1 cellular context compared by ENCODE assay signal in the genomic region with DNA sequence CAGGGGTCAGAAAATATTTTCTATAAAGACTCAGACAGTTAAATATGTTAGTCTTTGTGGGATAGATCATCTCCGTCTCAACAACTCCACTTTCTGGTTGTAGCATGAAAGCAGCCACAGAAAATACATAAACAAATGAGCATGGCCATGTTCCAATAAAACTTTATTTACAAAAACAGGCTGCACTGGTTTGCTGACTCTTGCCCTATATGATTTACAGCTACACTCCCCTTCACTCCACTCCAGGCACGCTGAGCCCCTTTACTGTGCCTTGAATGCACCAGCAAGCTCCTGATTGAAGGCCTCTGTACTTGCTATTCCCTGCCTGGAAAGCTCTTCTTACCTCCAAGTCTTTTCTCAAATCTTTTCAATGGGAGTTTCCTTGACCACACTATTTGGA.
TF ChIP-seq lines count a peak whose summit lies in the region.

No MANE protein-coding gene starts in this region.

TF ChIP-seq in GM23338, 12 proteins besides CTCF, POLR2A, EP300 and RAD21 (continued from another document):
- TF ChIP-seq, protein P1, sequence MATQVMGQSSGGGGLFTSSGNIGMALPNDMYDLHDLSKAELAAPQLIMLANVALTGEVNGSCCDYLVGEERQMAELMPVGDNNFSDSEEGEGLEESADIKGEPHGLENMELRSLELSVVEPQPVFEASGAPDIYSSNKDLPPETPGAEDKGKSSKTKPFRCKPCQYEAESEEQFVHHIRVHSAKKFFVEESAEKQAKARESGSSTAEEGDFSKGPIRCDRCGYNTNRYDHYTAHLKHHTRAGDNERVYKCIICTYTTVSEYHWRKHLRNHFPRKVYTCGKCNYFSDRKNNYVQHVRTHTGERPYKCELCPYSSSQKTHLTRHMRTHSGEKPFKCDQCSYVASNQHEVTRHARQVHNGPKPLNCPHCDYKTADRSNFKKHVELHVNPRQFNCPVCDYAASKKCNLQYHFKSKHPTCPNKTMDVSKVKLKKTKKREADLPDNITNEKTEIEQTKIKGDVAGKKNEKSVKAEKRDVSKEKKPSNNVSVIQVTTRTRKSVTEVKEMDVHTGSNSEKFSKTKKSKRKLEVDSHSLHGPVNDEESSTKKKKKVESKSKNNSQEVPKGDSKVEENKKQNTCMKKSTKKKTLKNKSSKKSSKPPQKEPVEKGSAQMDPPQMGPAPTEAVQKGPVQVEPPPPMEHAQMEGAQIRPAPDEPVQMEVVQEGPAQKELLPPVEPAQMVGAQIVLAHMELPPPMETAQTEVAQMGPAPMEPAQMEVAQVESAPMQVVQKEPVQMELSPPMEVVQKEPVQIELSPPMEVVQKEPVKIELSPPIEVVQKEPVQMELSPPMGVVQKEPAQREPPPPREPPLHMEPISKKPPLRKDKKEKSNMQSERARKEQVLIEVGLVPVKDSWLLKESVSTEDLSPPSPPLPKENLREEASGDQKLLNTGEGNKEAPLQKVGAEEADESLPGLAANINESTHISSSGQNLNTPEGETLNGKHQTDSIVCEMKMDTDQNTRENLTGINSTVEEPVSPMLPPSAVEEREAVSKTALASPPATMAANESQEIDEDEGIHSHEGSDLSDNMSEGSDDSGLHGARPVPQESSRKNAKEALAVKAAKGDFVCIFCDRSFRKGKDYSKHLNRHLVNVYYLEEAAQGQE (IDR thresholded peaks at IDR 0.05; ENCODE audit: unreplicated experiment): no peak
- no peak for TF ChIP-seq ZNF331 (CRISPR knock-in tag; IDR thresholded peaks at IDR 0.05; ENCODE audit: low read depth)
- no peak for TF ChIP-seq EZH2phosphoT487 (IDR thresholded peaks at IDR 0.05; ENCODE audit: unreplicated experiment)
- TF ChIP-seq, protein P2, sequence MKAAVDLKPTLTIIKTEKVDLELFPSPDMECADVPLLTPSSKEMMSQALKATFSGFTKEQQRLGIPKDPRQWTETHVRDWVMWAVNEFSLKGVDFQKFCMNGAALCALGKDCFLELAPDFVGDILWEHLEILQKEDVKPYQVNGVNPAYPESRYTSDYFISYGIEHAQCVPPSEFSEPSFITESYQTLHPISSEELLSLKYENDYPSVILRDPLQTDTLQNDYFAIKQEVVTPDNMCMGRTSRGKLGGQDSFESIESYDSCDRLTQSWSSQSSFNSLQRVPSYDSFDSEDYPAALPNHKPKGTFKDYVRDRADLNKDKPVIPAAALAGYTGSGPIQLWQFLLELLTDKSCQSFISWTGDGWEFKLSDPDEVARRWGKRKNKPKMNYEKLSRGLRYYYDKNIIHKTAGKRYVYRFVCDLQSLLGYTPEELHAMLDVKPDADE (IDR thresholded peaks at IDR 0.05): no peak
- no peak for TF ChIP-seq POLR2AphosphoS5 (IDR thresholded peaks at IDR 0.05; ENCODE audit: low read depth)
TF ChIP-seq in GM23338: peak in this region for 0.
